ENCODE assay signal across 18 cellular contexts in the genomic region with DNA sequence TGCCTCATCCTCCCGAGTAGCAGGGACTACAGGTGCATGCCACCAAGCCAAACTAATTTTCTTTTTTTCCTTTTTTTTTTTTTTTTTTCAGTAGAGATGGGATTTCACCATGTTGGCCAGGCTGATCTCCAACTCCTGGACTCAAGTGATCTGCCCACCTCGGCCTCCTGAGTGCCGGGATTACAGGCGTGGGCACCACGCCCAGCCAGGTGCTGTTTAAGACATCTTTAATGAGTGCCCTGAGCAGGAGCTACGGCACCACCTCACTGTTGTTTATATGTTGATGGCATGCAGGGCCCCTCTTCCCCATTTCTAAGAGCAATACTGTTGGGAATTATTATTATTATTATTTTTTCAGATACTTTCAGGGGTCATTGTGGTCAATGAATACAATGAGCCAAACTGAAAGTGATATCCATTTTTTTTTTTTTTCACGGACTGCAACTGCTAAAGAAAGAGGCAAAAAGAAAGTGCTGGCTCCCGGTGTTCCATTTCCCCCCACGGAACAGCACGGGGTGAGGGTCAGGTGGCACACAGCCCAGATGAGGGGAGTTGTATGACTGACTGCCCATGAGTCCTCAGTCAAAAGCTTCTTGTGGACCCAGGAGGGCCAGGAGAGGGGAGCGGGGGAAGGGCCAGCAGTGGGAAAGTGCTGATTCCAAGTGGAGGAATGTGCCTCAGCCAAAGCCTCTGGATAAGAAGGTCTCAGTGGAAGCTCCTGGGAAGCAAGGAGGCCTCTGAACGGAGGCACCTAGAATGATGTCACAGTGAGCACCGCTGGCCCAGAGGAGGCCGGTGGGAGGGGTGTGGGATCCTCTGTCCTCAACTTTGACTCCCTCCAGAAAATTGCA.
"Had no signal": no experiment of that assay in that cellular context is flagged by ENCODE, and none has a peak within 500 bp of the region (broad histone marks: within the 10 kb centered on the region; RNA-seq: fewer than 3 reads in every experiment).

No MANE protein-coding gene starts in this region.

- H3K36me3 ChIP-seq: gastroesophageal sphincter, lower lobe of right lung, pancreas had no signal

- H3K9me3 ChIP-seq: gastroesophageal sphincter, lower lobe of right lung, pancreas had no signal

- H3K27ac ChIP-seq: gastroesophageal sphincter, lower lobe of right lung, pancreas had no signal

- FAIRE-seq: bronchial epithelial cell, pancreas, small intestine, urothelium cell line had no signal

- H3K27ac Mint-ChIP-seq: mesothelial cell of epicardium, T-cell had no signal

- H3K27me3 Mint-ChIP-seq: stimulated activated naive CD8-positive, alpha-beta T cell treated with anti-CD3 and anti-CD28 coated beads, Interleukin-15, amount 100 ng/mL, for 72 hours had no signal

- DNase-seq: activated CD4-positive, alpha-beta T cell treated with anti-CD3 and anti-CD28 coated beads for 1 hour; activated CD4-positive, alpha-beta T cell treated with anti-CD3 and anti-CD28 coated beads, Interleukin-2, amount 50 U/mL, for 4 hours; activated naive CD4-positive, alpha-beta T cell; activated T-cell treated with anti-CD3 and anti-CD28 coated beads for 4 hours; aorta; erythroblast; left cardiac atrium; lower lobe of right lung; pancreas; small intestine; stimulated activated naive CD8-positive, alpha-beta T cell treated with anti-CD3 and anti-CD28 coated beads, Interleukin-15, amount 100 ng/mL, for 72 hours; T-cell; T1000 had no signal

- H3K36me3 Mint-ChIP-seq: mesothelial cell of epicardium, T-cell had no signal

- H3K4me3 ChIP-seq: gastroesophageal sphincter, lower lobe of right lung, pancreas had no signal

- H3K9me3 Mint-ChIP-seq: stimulated activated naive CD8-positive, alpha-beta T cell treated with anti-CD3 and anti-CD28 coated beads, Interleukin-15, amount 100 ng/mL, for 72 hours; T-cell had no signal

- ATAC-seq: gastroesophageal sphincter; left cardiac atrium; lower lobe of right lung; pancreas; stimulated activated naive CD8-positive, alpha-beta T cell treated with anti-CD3 and anti-CD28 coated beads, Interleukin-15, amount 100 ng/mL, for 72 hours; T-cell had no signal

- H3K4me1 ChIP-seq: gastroesophageal sphincter, lower lobe of right lung had no signal

- H3K4me3 Mint-ChIP-seq: mesothelial cell of epicardium; neural crest cell; stimulated activated naive CD8-positive, alpha-beta T cell treated with anti-CD3 and anti-CD28 coated beads, Interleukin-15, amount 100 ng/mL, for 72 hours; T-cell had no signal

- H3K27me3 ChIP-seq: pancreas had no signal

- H3K4me1 Mint-ChIP-seq: mesothelial cell of epicardium; neural crest cell; stimulated activated naive CD8-positive, alpha-beta T cell treated with anti-CD3 and anti-CD28 coated beads, Interleukin-15, amount 100 ng/mL, for 72 hours; T-cell had no signal
